Comparison of ENCODE assay signal across 9 cellular contexts in the genomic region with DNA sequence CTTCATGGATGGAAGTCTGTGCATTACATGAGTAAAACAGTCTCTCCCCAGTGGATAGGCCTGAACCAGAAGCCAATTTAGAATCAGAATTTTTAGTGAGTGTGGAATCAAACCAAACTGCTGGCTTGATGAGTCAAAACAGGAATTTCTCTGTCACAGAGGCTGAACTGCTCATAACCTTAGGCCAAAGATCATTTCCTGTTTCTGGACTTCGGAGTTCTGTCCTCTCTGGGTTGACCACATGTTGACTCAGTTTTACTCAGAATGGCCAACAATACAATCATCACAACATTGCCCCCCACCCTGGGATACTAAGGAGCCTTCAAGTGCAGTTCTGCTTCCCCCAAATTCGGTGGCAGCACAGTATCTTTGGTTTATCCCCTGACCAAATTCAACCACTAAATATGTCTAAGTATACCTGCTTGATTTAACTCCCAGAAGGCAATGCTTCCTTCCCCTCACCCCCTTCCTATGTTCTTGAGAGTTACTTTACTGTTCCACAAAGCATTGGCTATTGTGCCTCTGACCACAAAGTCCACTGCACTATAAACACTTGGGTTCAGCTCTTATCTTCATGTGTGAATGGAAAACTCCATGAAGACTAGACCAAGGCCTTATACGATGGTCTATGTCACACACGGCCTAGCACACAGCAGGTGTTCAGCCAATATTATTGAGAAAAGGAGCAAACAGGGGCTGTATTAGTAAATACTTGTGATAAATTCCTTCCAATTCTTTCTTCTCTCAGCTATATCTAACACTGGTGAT.
DNase-seq lines count a peak whose midpoint lies in the region; ATAC-seq and TF ChIP-seq lines count a peak whose summit lies in the region.
"Had no signal": no experiment of that assay in that cellular context is flagged by ENCODE, and none has a peak within 500 bp of the region (broad histone marks: within the 10 kb centered on the region; RNA-seq: fewer than 3 reads in every experiment).

No MANE protein-coding gene starts in this region.

- peaks cover 0 to 4% (median 0%) of the 10 kb centered on the region in 4 donors for H3K4me1 ChIP-seq in upper lobe of left lung

- TF ChIP-seq CTCF in fibroblast of mammary gland (conservative IDR thresholded peaks at IDR 0.05; ENCODE audit: control insufficient read depth, insufficient read depth, low read depth, low read length) (no peak), upper lobe of left lung (IDR thresholded peaks at IDR 0.05) (no peak)

- H3K9me3 ChIP-seq in upper lobe of left lung = no peaks in the 10 kb centered on the region

- no peak for TF ChIP-seq EP300 in upper lobe of left lung (IDR thresholded peaks at IDR 0.05)

- no peak for TF ChIP-seq POLR2A in upper lobe of left lung (IDR thresholded peaks at IDR 0.05)

- H3K4me3 ChIP-seq in fibroblast of mammary gland (ENCODE audit: control insufficient read depth, low read depth, low read length) (no peak overlapping the region), upper lobe of left lung (no peak overlapping the region)

- WGBS in upper lobe of left lung, 2 donors = 73 to 87% methylated on average over 4 of the region's 4 CpGs

- no peaks in the 10 kb centered on the region for H3K27me3 ChIP-seq in upper lobe of left lung

- ATAC-seq in GM18498 (IDR thresholded peaks at IDR 0.05; ENCODE audit: unreplicated experiment) (peak; percentile 83), GM21526 (IDR thresholded peaks at IDR 0.05; ENCODE audit: low FRiP score, unreplicated experiment) (peak; percentile 86), HG03342 (IDR thresholded peaks at IDR 0.05; ENCODE audit: unreplicated experiment) (peak; percentile 95), upper lobe of left lung (ENCODE audit: low FRiP score in 2 of 2) (no peak)

- peak; percentile 90 for DNase-seq in fibroblast of mammary gland (ENCODE audit: low read depth)
- DNase-seq in activated CD4-positive, CD25-positive, alpha-beta regulatory T cell treated with anti-CD3 and anti-CD28 coated beads, Interleukin-2, amount 50 U/mL, for 72 hours = no peak
- no peak for DNase-seq in upper lobe of left lung
- DNase-seq in activated T-cell treated with anti-CD3 and anti-CD28 coated beads, Interleukin-2, amount 50 U/mL, for 48 hours = no peak
- DNase-seq in activated T-cell treated with anti-CD3 and anti-CD28 coated beads for 4 hours = no peak
- DNase-seq: kidney had no signal

- H3K27ac ChIP-seq in upper lobe of left lung = no peak overlapping the region

- no peaks in the 10 kb centered on the region for H3K36me3 ChIP-seq in upper lobe of left lung

Comparison
In these comparisons a context has a peak if more than half of its experiments do, and no peak if none do; other contexts are left out.
1. ATAC-seq: peak in GM18498 (single experiment), GM21526 (single experiment) and HG03342 (single experiment); none in upper lobe of left lung (0 of 2).